ENCODE assay signal across 22 cellular contexts in the genomic region with DNA sequence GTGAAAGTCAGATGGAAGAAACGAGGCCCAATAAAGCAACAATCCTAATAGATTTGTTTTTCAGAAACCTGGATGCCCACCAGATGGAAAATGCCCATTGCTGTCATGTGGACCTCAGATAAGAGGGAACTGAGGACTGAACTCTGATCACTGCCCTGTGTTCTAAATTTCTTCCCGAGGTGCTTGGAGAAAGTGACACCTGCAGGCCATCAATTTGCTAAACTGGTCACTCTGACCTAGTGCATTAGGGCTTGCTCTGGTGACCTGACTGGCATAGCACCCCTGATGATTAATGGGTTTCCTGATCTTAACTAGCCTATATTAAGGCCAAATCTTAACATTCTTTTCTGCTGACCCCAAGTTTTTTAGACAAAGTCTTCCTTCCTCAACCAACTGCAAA.
"Had no signal": no experiment of that assay in that cellular context is flagged by ENCODE, and none has a peak within 500 bp of the region (broad histone marks: within the 10 kb centered on the region; RNA-seq: fewer than 3 reads in every experiment).

No MANE protein-coding gene starts in this region.

- H3K4me3 ChIP-seq: ovary, prostate gland, suprapubic skin, tibial nerve had no signal

- H3K36me3 ChIP-seq: ovary, prostate gland, suprapubic skin, tibial nerve had no signal

- H3K9me3 ChIP-seq: ovary, prostate gland, suprapubic skin, tibial nerve had no signal

- ATAC-seq: activated CD4-positive, CD25-positive, alpha-beta regulatory T cell treated with anti-CD3 and anti-CD28 coated beads, Interleukin-2, amount 50 U/mL, for 24 hours; activated CD8-positive, alpha-beta memory T cell treated with anti-CD3 and anti-CD28 coated beads, Interleukin-2, amount 10 ng/mL, durations not matched to agents 7 days and 5 days; activated CD8-positive, alpha-beta T cell treated with anti-CD3 and anti-CD28 coated beads for 36 hours; foreskin keratinocyte; left ventricle myocardium superior; natural killer cell treated with Interleukin-12 subunit alpha and Interleukin-12 subunit beta and Interleukin-15 and Interleukin-18, amount 100 ng/mL, for 72 hours; stimulated activated naive CD8-positive, alpha-beta T cell treated with anti-CD3 and anti-CD28 coated beads, Interleukin-15, amount 100 ng/mL, for 72 hours had no signal

- H3K4me1 ChIP-seq: prostate gland had no signal

- H3K27me3 ChIP-seq: ovary, suprapubic skin, tibial nerve had no signal

- DNase-seq: activated CD4-positive, alpha-beta T cell treated with anti-CD3 and anti-CD28 coated beads, Interleukin-2, amount 10 ng/mL, durations not matched to agents 7 days and 5 days; activated CD8-positive, alpha-beta memory T cell treated with anti-CD3 and anti-CD28 coated beads, Interleukin-2, amount 10 ng/mL, durations not matched to agents 7 days and 5 days; activated CD8-positive, alpha-beta T cell treated with anti-CD3 and anti-CD28 coated beads for 36 hours; activated effector memory CD4-positive, alpha-beta T cell treated with anti-CD3 and anti-CD28 coated beads, Interleukin-2, amount 50 U/mL, for 16 hours; activated naive CD4-positive, alpha-beta T cell treated with anti-CD3 and anti-CD28 coated beads, Interleukin-2, amount 50 U/mL, for 16 hours; activated T-cell treated with anti-CD3 and anti-CD28 coated beads for 4 hours; aorta; caudate nucleus; effector CD4-positive, alpha-beta T cell; foreskin keratinocyte; hippocampal formation; kidney glomerular epithelial cell; left ventricle myocardium superior; midbrain; ovary; stimulated activated CD4-positive, alpha-beta T cell treated with anti-CD3 and anti-CD28 coated beads, Interleukin-1b, Interleukin-23, amount 100 ng/mL, for 48 hours; stimulated activated naive CD8-positive, alpha-beta T cell treated with anti-CD3 and anti-CD28 coated beads, Interleukin-15, amount 100 ng/mL, for 72 hours had no signal

- H3K27ac ChIP-seq: foreskin keratinocyte, ovary, prostate gland, suprapubic skin, tibial nerve had no signal
